ENCODE assay signal across 21 cellular contexts in the genomic region with DNA sequence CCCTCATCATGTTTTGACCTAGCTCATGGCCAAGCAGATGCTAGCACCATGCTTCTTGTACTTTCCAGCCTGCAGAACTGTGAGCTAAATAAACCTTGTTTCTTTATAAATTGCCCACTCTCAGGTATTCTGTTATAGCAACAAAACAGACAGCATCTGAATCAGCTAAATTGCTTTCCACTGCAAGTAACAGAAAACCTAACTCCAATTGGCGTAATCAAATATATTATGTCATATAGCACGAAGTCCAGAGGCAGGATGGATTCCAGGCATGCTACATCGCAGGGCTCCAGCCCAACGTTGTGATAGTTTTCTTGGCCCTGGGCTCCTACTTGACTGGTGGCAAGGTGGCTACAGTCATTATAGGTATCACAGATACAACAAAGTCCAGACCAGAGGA. TPM values are rescaled to one million over a fixed set of nuclear protein-coding genes. Genes with fewer than 3 reads are reported as not detected.
DNase-seq lines count a peak whose midpoint lies in the region; ATAC-seq and TF ChIP-seq lines count a peak whose summit lies in the region.
"Had no signal": no experiment of that assay in that cellular context is flagged by ENCODE, and none has a peak within 500 bp of the region (broad histone marks: within the 10 kb centered on the region; RNA-seq: fewer than 3 reads in every experiment).

No MANE protein-coding gene starts in this region.

- H3K27me3 ChIP-seq in DOHH2 (ENCODE audit: control insufficient read depth, low read length): no peaks in the 10 kb centered on the region
- H3K27me3 ChIP-seq in trophoblast cell (ENCODE audit: insufficient read depth, low read length): no peaks in the 10 kb centered on the region
- H3K27me3 ChIP-seq in right atrium auricular region: no peaks in the 10 kb centered on the region

- peaks cover 3% of the 10 kb centered on the region for H3K9me3 Mint-ChIP-seq in nephron progenitor cell
- H3K9me3 Mint-ChIP-seq: HFFc6 had no signal

- H3K79me1 ChIP-seq in trophoblast cell (ENCODE audit: low read length): no peaks in the 10 kb centered on the region

- CTCF ChIA-PET in OCI-LY7 (lab: Charles Lee; ENCODE audit: unreplicated experiment): no interaction called here

- H3K4me1 ChIP-seq in DOHH2 (ENCODE audit: control insufficient read depth, low read length): peaks cover 30% of the 10 kb centered on the region
- peaks cover 26% of the 10 kb centered on the region for H3K4me1 ChIP-seq in OCI-LY7 (ENCODE audit: insufficient read depth, low read length, poor library complexity, severe bottlenecking)
- no peaks in the 10 kb centered on the region for H3K4me1 ChIP-seq in trophoblast cell (ENCODE audit: control insufficient read depth in 1 of 2, insufficient read depth in 2 of 2, low read length in 2 of 2)
- no peaks in the 10 kb centered on the region for H3K4me1 ChIP-seq in right atrium auricular region
- H3K4me1 ChIP-seq: A549, HAP-1 had no signal

- H2AK5ac ChIP-seq in trophoblast cell (ENCODE audit: low read length): no peak overlapping the region

- H3K9ac ChIP-seq in trophoblast cell (ENCODE audit: low read length): no peak overlapping the region

- no peak overlapping the region for H4K8ac ChIP-seq in trophoblast cell (ENCODE audit: low read depth, low read length)

- intact Hi-C loops in OCI-LY7 (cut with micrococcal nuclease; ENCODE audit: unreplicated experiment): loop anchor here (5.0 kb wide), 1 partner anchor 238 kb away; no protein-coding TSS in a partner anchor

- H3K4me2 ChIP-seq in DOHH2 (ENCODE audit: low read length) (peak overlapping the region; percentile 37), OCI-LY7 (ENCODE audit: low read length) (peak overlapping the region; percentile 58), trophoblast cell (ENCODE audit: low read length) (no peak overlapping the region)
- H3K4me2 ChIP-seq: A549 had no signal

- DNase-seq in OCI-LY7 (ENCODE audit: low spot score) (no peak), nephron progenitor cell (no peak), trophoblast cell (no peak), right atrium auricular region (ENCODE audit: low spot score) (no peak)
- no peak for DNase-seq in stimulated activated CD4-positive, alpha-beta T cell treated with anti-CD3 and anti-CD28 coated beads, Interleukin-2, amount 100 ng/mL, for 24 hours
- DNase-seq: 8988T; ACHN; AML-193; C1 segment of cervical spinal cord; Calu3; CD4-positive, alpha-beta memory T cell; COR-L47; DMS53; DMS79 treated with DMSO at 0.1 percent for 48 hours; GOT3 had no signal

- H3K4me3 ChIP-seq in DOHH2 (ENCODE audit: low read length) (peak overlapping the region; percentile 27; the same call in 1 of the 2 replicates), OCI-LY7 (ENCODE audit: low read depth, low read length, poor library complexity, severe bottlenecking) (no peak overlapping the region), trophoblast cell (ENCODE audit: low read depth, low read length) (no peak overlapping the region), right atrium auricular region (no peak overlapping the region)
- H3K4me3 ChIP-seq: A549, HAP-1 had no signal

- no peaks in the 10 kb centered on the region for H3K9me3 ChIP-seq in DOHH2 (ENCODE audit: control insufficient read depth, insufficient read depth, low read length)
- no peaks in the 10 kb centered on the region for H3K9me3 ChIP-seq in OCI-LY7 (ENCODE audit: low read length)
- H3K9me3 ChIP-seq in trophoblast cell (ENCODE audit: insufficient read depth, low read depth, low read length): no peaks in the 10 kb centered on the region
- no peaks in the 10 kb centered on the region for H3K9me3 ChIP-seq in right atrium auricular region
- H3K9me3 ChIP-seq: A549, HAP-1 had no signal

- no peak overlapping the region for H2BK5ac ChIP-seq in trophoblast cell (ENCODE audit: low read depth, low read length, poor library complexity)

- ATAC-seq in SK-N-SH treated with all-trans-retinoic acid at 6 μM for 48 hours (peak; percentile 40; the same call in 1 of the 3 replicates), HG02852 (IDR thresholded peaks at IDR 0.05; ENCODE audit: unreplicated experiment) (no peak)
- ATAC-seq: A549 had no signal

- no peak overlapping the region for H3K23ac ChIP-seq in trophoblast cell (ENCODE audit: low read length)

- no peak overlapping the region for H3K14ac ChIP-seq in trophoblast cell (ENCODE audit: low read length)

- H3K4me1 Mint-ChIP-seq in nephron progenitor cell: peaks cover 8% of the 10 kb centered on the region
- H3K4me1 Mint-ChIP-seq: CD4-positive, alpha-beta memory T cell had no signal

- BruUV-seq in OCI-LY7 (replicated peaks; lab: Mats Ljungman, UMichigan): no TSS peak

- no peak overlapping the region for H4K12ac ChIP-seq in trophoblast cell (ENCODE audit: low read depth, low read length)

- no peaks in the 10 kb centered on the region for H3K36me3 Mint-ChIP-seq in nephron progenitor cell (ENCODE audit: low read depth)
- H3K36me3 Mint-ChIP-seq: CD4-positive, alpha-beta memory T cell had no signal

- H2AFZ ChIP-seq in OCI-LY7 (ENCODE audit: low read length): peak overlapping the region; percentile 88
- no peak overlapping the region for H2AFZ ChIP-seq in trophoblast cell (ENCODE audit: insufficient read depth, low read length, poor library complexity)

- POLR2A ChIA-PET in OCI-LY7 (lab: Charles Lee): interaction anchor here (0.5 to 1.9 kb wide), 12 partner anchors 9 to 352 kb away, joined by 3 to 12 read pairs (median 3); a partner anchor contains a TSS

- WGBS in trophoblast cell (ENCODE audit: extremely low coverage, insufficient coverage, insufficient read length): no CpG with 5 or more reads among the region's 4 CpGs

- H3K79me2 ChIP-seq in DOHH2 (ENCODE audit: control insufficient read depth, low read length) (no peaks in the 10 kb centered on the region), OCI-LY7 (ENCODE audit: insufficient read depth, low read depth, low read length) (no peaks in the 10 kb centered on the region), trophoblast cell (ENCODE audit: control insufficient read depth, insufficient read depth, low read length, poor library complexity) (no peaks in the 10 kb centered on the region)

- H4K20me1 ChIP-seq in DOHH2 (ENCODE audit: control insufficient read depth, insufficient read depth, low read depth, low read length) (no peaks in the 10 kb centered on the region), OCI-LY7 (ENCODE audit: insufficient read depth, low read length) (no peaks in the 10 kb centered on the region)

- no peak overlapping the region for H2BK120ac ChIP-seq in trophoblast cell (ENCODE audit: insufficient read depth, low read length, poor library complexity)

- H4K91ac ChIP-seq in trophoblast cell (ENCODE audit: low read depth, low read length): no peak overlapping the region

- H2BK12ac ChIP-seq in trophoblast cell (ENCODE audit: low read length): no peak overlapping the region

- H3K9me2 ChIP-seq in DOHH2 (replicated peaks; ENCODE audit: control insufficient read depth, low read length) (no peaks in the 10 kb centered on the region), OCI-LY7 (ENCODE audit: insufficient read depth, low read length) (no peaks in the 10 kb centered on the region)

- peak overlapping the region; percentile 14 for H3K27ac Mint-ChIP-seq in nephron progenitor cell
- H3K27ac Mint-ChIP-seq: CD4-positive, alpha-beta memory T cell; HFFc6 had no signal

- H3K27ac ChIP-seq in DOHH2 (ENCODE audit: low read depth, low read length): peak overlapping the region; percentile 32; the same call in 1 of the 2 replicates
- H3K27ac ChIP-seq in OCI-LY7 (ENCODE audit: low read depth, low read length, poor library complexity, severe bottlenecking): no peak overlapping the region
- no peak overlapping the region for H3K27ac ChIP-seq in trophoblast cell (ENCODE audit: low read depth, low read length)
- no peak overlapping the region for H3K27ac ChIP-seq in right atrium auricular region
- H3K27ac ChIP-seq: A549 had no signal

- no peak overlapping the region for H3K4ac ChIP-seq in trophoblast cell (ENCODE audit: low read depth, low read length)

- no peak for TF ChIP-seq CTCF in DOHH2 (IDR thresholded peaks at IDR 0.05; ENCODE audit: low read depth, low read length, poor library complexity, severe bottlenecking)
- TF ChIP-seq CTCF in OCI-LY7 (conservative IDR thresholded peaks at IDR 0.05; ENCODE audit: low read length): no peak
- no peak for TF ChIP-seq CTCF in nephron progenitor cell (IDR thresholded peaks at IDR 0.05)
- TF ChIP-seq CTCF in right atrium auricular region (IDR thresholded peaks at IDR 0.05): no peak

- H3K36me3 ChIP-seq in DOHH2 (ENCODE audit: control insufficient read depth, low read length) (no peaks in the 10 kb centered on the region), OCI-LY7 (ENCODE audit: insufficient read depth, low read length) (no peaks in the 10 kb centered on the region), trophoblast cell (ENCODE audit: control insufficient read depth in 1 of 2, insufficient read depth in 2 of 2, low read length in 2 of 2) (no peaks in the 10 kb centered on the region), right atrium auricular region (no peaks in the 10 kb centered on the region)
- H3K36me3 ChIP-seq: HAP-1 had no signal

- no peak overlapping the region for H3K4me3 Mint-ChIP-seq in nephron progenitor cell
- H3K4me3 Mint-ChIP-seq: CD4-positive, alpha-beta memory T cell; HFFc6 had no signal

- no peak overlapping the region for H3K18ac ChIP-seq in trophoblast cell (ENCODE audit: low read length)

- no peaks in the 10 kb centered on the region for H3F3A ChIP-seq in DOHH2 (ENCODE audit: control insufficient read depth, insufficient read depth)

- no peaks in the 10 kb centered on the region for H3K27me3 Mint-ChIP-seq in nephron progenitor cell (ENCODE audit: low read depth, poor library complexity)

TF ChIP-seq in SK-N-SH treated with all-trans-retinoic acid at 6 μM for 48 hours, 23 proteins besides CTCF, POLR2A, EP300 and RAD21 (continues in another document):
- TF ChIP-seq, protein P1, sequence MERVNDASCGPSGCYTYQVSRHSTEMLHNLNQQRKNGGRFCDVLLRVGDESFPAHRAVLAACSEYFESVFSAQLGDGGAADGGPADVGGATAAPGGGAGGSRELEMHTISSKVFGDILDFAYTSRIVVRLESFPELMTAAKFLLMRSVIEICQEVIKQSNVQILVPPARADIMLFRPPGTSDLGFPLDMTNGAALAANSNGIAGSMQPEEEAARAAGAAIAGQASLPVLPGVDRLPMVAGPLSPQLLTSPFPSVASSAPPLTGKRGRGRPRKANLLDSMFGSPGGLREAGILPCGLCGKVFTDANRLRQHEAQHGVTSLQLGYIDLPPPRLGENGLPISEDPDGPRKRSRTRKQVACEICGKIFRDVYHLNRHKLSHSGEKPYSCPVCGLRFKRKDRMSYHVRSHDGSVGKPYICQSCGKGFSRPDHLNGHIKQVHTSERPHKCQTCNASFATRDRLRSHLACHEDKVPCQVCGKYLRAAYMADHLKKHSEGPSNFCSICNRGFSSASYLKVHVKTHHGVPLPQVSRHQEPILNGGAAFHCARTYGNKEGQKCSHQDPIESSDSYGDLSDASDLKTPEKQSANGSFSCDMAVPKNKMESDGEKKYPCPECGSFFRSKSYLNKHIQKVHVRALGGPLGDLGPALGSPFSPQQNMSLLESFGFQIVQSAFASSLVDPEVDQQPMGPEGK (CRISPR knock-in tag; IDR thresholded peaks at IDR 0.05; ENCODE audit: borderline replicate concordance): no peak
- TF ChIP-seq BACH2 (CRISPR knock-in tag; IDR thresholded peaks at IDR 0.05; ENCODE audit: borderline replicate concordance) (no peak), TOX (CRISPR knock-in tag; IDR thresholded peaks at IDR 0.05; ENCODE audit: borderline replicate concordance) (no peak)

RNA-seq across cellular contexts. Expression of a gene that starts 10.4 kb away (rescaled TPM):
- 50.6 and 56.4 TPM in 2 replicates for total RNA-seq in OCI-LY7 (2014; rRNA removed; shearing (Covaris generic))
- total RNA-seq in OCI-LY7 (2022): 142 and 155 TPM in 2 replicates
- 85.4 and 86.3 TPM in 2 replicates for polyA plus RNA-seq in trophoblast cell (2013)
- 10 to 100 TPM; 43.5 to 51.4 TPM for total RNA-seq in right atrium auricular region
